ENCODE assay signal across 8 cellular contexts in the genomic region with DNA sequence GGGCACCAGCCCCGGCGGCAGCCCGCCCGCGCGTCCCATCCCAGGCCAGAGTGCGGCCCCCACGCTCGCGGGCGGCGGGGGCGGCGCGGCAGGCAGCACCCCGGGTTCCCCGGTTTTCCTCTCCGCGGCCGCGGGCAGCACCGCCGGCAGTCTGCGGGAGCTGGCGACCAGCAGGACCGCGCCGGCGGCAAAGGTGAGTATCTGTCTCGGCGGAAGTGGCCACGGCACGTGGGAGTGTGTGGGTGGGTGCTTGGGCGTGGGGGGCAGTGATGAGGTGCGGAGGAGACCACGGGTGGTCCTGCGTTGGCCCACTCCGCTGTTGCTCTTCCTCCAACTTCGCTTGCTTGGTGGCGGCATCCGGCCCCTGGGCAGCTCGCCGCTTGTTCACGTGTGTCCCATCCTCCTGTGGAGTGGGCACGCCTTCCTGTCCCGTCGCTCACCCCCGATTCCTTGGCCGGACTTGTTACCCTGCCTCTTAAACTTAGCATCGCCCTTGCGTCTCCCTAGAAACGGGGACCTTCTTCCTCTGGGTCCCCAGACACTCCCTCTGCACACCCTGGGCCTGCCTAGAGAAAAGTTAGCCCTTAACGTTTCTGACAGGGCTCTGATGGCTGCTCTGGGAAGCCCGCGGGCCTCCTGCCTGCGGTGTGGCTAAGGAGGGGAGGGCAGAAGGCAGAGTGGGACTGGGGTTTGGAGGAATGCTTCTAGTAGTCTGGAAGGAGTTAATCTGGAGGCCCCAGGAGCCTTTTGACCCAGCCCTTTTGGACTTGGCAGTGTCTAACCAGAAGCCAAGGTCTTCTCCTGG. TPM values are rescaled to one million over a fixed set of nuclear protein-coding genes. Genes with fewer than 3 reads are reported as not detected.
DNase-seq lines count a peak whose midpoint lies in the region; ATAC-seq and TF ChIP-seq lines count a peak whose summit lies in the region.

No MANE protein-coding gene starts in this region.

- peak overlapping the region; percentile 54; the same call in 1 of the 2 replicates for H3K4me3 ChIP-seq in GM08714 (ENCODE audit: low read length)
- peak overlapping the region; percentile 85 for H3K4me3 ChIP-seq in left ventricle myocardium inferior
- H3K4me3 ChIP-seq in sigmoid colon: peak overlapping the region; percentile 42 to 86 (median 74)
- H3K4me3 ChIP-seq in OCI-LY7 (ENCODE audit: low read depth, low read length, poor library complexity, severe bottlenecking): no peak overlapping the region

- no peaks in the 10 kb centered on the region for H3K36me3 Mint-ChIP-seq in activated CD8-positive, alpha-beta T cell treated with anti-CD3 and anti-CD28 coated beads for 36 hours (ENCODE audit: low read depth)

- CTCF ChIA-PET in activated CD8-positive, alpha-beta T cell treated with anti-CD3 and anti-CD28 coated beads for 36 hours (lab: Charles Lee): interaction anchor here (1.0 to 4.7 kb wide), 3 partner anchors 10 to 380 kb away, joined by 3 to 23 read pairs (median 5); no protein-coding TSS in a partner anchor
- CTCF ChIA-PET in OCI-LY7 (lab: Charles Lee; ENCODE audit: unreplicated experiment): no interaction called here

- no peaks in the 10 kb centered on the region for H3K9me3 Mint-ChIP-seq in activated CD8-positive, alpha-beta T cell treated with anti-CD3 and anti-CD28 coated beads for 36 hours

- TF ChIP-seq CTCF in activated CD8-positive, alpha-beta T cell treated with anti-CD3 and anti-CD28 coated beads for 36 hours (IDR thresholded peaks at IDR 0.05): no peak
- TF ChIP-seq CTCF in left ventricle myocardium inferior (IDR thresholded peaks at IDR 0.05; ENCODE audit: borderline replicate concordance) (no peak), sigmoid colon (IDR thresholded peaks at IDR 0.05) (no peak), OCI-LY7 (conservative IDR thresholded peaks at IDR 0.05; ENCODE audit: low read length) (no peak)

- H3K9me3 ChIP-seq in left ventricle myocardium inferior (replicated peaks) (no peaks in the 10 kb centered on the region), sigmoid colon (no peaks in the 10 kb centered on the region), OCI-LY7 (ENCODE audit: low read length) (no peaks in the 10 kb centered on the region)

- no peak for TF ChIP-seq POLR2A in sigmoid colon (IDR thresholded peaks at IDR 0.05)

- BruUV-seq in OCI-LY7 (replicated peaks; lab: Mats Ljungman, UMichigan): no TSS peak

- peaks cover 48% of the 10 kb centered on the region for H3K4me1 ChIP-seq in left ventricle myocardium inferior
- peaks cover 0 to 28% (median 21%) of the 10 kb centered on the region in 4 donors for H3K4me1 ChIP-seq in sigmoid colon
- no peaks in the 10 kb centered on the region for H3K4me1 ChIP-seq in OCI-LY7 (ENCODE audit: insufficient read depth, low read length, poor library complexity, severe bottlenecking)

- H4K20me1 ChIP-seq in OCI-LY7 (ENCODE audit: insufficient read depth, low read length): no peaks in the 10 kb centered on the region

- H3K27ac Mint-ChIP-seq in activated CD8-positive, alpha-beta T cell treated with anti-CD3 and anti-CD28 coated beads for 36 hours: peak overlapping the region; percentile 69

- no peaks in the 10 kb centered on the region for H3K9me2 ChIP-seq in OCI-LY7 (ENCODE audit: insufficient read depth, low read length)

- no peak for TF ChIP-seq EP300 in sigmoid colon (IDR thresholded peaks at IDR 0.05)

- intact Hi-C loops in activated CD8-positive, alpha-beta T cell treated with anti-CD3 and anti-CD28 coated beads for 36 hours (cut with micrococcal nuclease): loop anchor here (2.0 to 5.0 kb wide), 2 partner anchors 87 to 381 kb away; no protein-coding TSS in a partner anchor
- intact Hi-C loops in left ventricle myocardium inferior (cut with micrococcal nuclease): loop anchor here (5.0 to 10.0 kb wide), 2 partner anchors 105 to 382 kb away; no protein-coding TSS in a partner anchor
- intact Hi-C loops in sigmoid colon (cut with DNase I): loop anchor here (2.0 kb wide), 3 partner anchors 41 to 193 kb away; no protein-coding TSS in a partner anchor
- intact Hi-C loops in OCI-LY7 (cut with micrococcal nuclease; ENCODE audit: unreplicated experiment): loop anchor here (10.0 kb wide), 2 partner anchors 85 to 155 kb away; no protein-coding TSS in a partner anchor

- no peaks in the 10 kb centered on the region for H3K27me3 ChIP-seq in left ventricle myocardium inferior (ENCODE audit: low read depth)
- H3K27me3 ChIP-seq in sigmoid colon: no peaks in the 10 kb centered on the region

- 18 to 28% methylated on average over 56 of the region's 56 CpGs for WGBS in sigmoid colon, 2 donors

- no peaks in the 10 kb centered on the region for H3K79me2 ChIP-seq in OCI-LY7 (ENCODE audit: insufficient read depth, low read depth, low read length)

- H3K27me3 Mint-ChIP-seq in activated CD8-positive, alpha-beta T cell treated with anti-CD3 and anti-CD28 coated beads for 36 hours: peaks cover 15% of the 10 kb centered on the region

- H3K4me2 ChIP-seq in OCI-LY7 (ENCODE audit: low read length): no peak overlapping the region

- DNase-seq in activated CD8-positive, alpha-beta T cell treated with anti-CD3 and anti-CD28 coated beads for 36 hours: peak; percentile 52
- no peak for DNase-seq in left ventricle myocardium inferior
- peak; percentile 78 for DNase-seq in sigmoid colon
- no peak for DNase-seq in GM19240 (ENCODE audit: insufficient read length, low spot score)
- no peak for DNase-seq in OCI-LY7 (ENCODE audit: low spot score)
- no peak for DNase-seq in glomerular visceral epithelial cell (ENCODE audit: extremely low spot score)

- peak overlapping the region; percentile 75 for H3K4me3 Mint-ChIP-seq in activated CD8-positive, alpha-beta T cell treated with anti-CD3 and anti-CD28 coated beads for 36 hours

- H3K27ac ChIP-seq in left ventricle myocardium inferior (replicated peaks) (peak overlapping the region; percentile 87), sigmoid colon (peak overlapping the region; percentile 74 to 87 (median 84)), OCI-LY7 (ENCODE audit: low read depth, low read length, poor library complexity, severe bottlenecking) (no peak overlapping the region)

- no peaks in the 10 kb centered on the region for H3K36me3 ChIP-seq in left ventricle myocardium inferior
- no peaks in the 10 kb centered on the region for H3K36me3 ChIP-seq in sigmoid colon
- no peaks in the 10 kb centered on the region for H3K36me3 ChIP-seq in OCI-LY7 (ENCODE audit: insufficient read depth, low read length)

- peak; percentile 17 for ATAC-seq in activated CD8-positive, alpha-beta T cell treated with anti-CD3 and anti-CD28 coated beads for 36 hours
- no peak for ATAC-seq in HG02981 (IDR thresholded peaks at IDR 0.05; ENCODE audit: unreplicated experiment)

- POLR2A ChIA-PET in activated CD8-positive, alpha-beta T cell treated with anti-CD3 and anti-CD28 coated beads for 36 hours (lab: Charles Lee): interaction anchor here (2.1 kb wide), 1 partner anchor 380 kb away, joined by 8 read pairs; no protein-coding TSS in a partner anchor
- POLR2A ChIA-PET in OCI-LY7 (lab: Charles Lee): no interaction called here

- H3K4me1 Mint-ChIP-seq in activated CD8-positive, alpha-beta T cell treated with anti-CD3 and anti-CD28 coated beads for 36 hours (ENCODE audit: low read depth): peaks cover 56% of the 10 kb centered on the region

- no peak overlapping the region for H2AFZ ChIP-seq in OCI-LY7 (ENCODE audit: low read length)

RNA-seq across cellular contexts. Expression of a gene that starts 1.1 kb away (rescaled TPM):
- total RNA-seq in activated CD8-positive, alpha-beta T cell treated with anti-CD3 and anti-CD28 coated beads for 36 hours: 1 to 10 TPM; 1.9 to 2.3 TPM
- total RNA-seq in left ventricle myocardium inferior: 7.9 TPM
- total RNA-seq in sigmoid colon: 10 to 100 TPM in 1 of 4 donors, 1 to 10 TPM in 3; 1.6 to 10.0 (median 7.6) TPM
- 1 to 10 TPM in 2 of 3 donors, under 1 TPM in 1; 0.69 to 3.4 (median 1.2) TPM for polyA plus RNA-seq in sigmoid colon
- not detected in 2 replicates for total RNA-seq in OCI-LY7 (2014; rRNA removed; shearing (Covaris generic))
- total RNA-seq in OCI-LY7 (2022): not detected in 2 replicates

Comparison
In these comparisons a context has a peak if more than half of its experiments do, and no peak if none do; other contexts are left out.
1. DNase-seq: peak in activated CD8-positive, alpha-beta T cell treated with anti-CD3 and anti-CD28 coated beads for 36 hours (single experiment) and sigmoid colon (single experiment); none in left ventricle myocardium inferior (single experiment), GM19240 (single experiment), OCI-LY7 (single experiment) and glomerular visceral epithelial cell (single experiment).